Comparison of ENCODE assay signal across 25 cellular contexts in the genomic region with DNA sequence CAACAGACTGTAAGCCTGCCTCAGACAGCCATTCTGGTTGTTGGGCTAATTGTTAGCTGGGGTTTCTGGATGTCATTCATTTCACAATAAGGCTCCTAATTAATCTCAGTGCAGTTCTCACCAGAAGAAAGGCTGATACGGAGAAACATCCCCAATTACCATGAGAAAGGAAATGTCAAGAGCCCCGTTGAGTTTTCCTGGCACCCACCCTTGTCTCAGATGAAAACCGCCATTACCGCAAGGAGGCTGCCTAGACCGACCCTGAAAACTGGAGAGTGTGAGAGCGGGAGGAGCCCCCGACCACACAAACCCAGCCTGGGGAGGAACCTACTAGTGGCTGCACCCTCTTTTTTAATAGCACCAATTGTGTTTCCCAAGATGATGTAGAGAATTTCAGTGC.
DNase-seq lines count a peak whose midpoint lies in the region; ATAC-seq and TF ChIP-seq lines count a peak whose summit lies in the region.
"Had no signal": no experiment of that assay in that cellular context is flagged by ENCODE, and none has a peak within 500 bp of the region (broad histone marks: within the 10 kb centered on the region; RNA-seq: fewer than 3 reads in every experiment).

No MANE protein-coding gene starts in this region.

- H3K9me3 ChIP-seq in SK-N-SH (no peaks in the 10 kb centered on the region), neural cell (ENCODE audit: low read length) (no peaks in the 10 kb centered on the region), suprapubic skin (no peaks in the 10 kb centered on the region)
- H3K9me3 ChIP-seq: lower lobe of right lung, prostate gland, upper lobe of left lung had no signal

- H3K27ac ChIP-seq in SK-N-SH (ENCODE audit: low read depth in 2 of 2, low read length in 1 of 2) (peak overlapping the region; percentile 14 to 32; a peak in 2 of 4 replicates), cingulate gyrus (ENCODE audit: low read depth, low read length) (peak overlapping the region; percentile 55), neural cell (ENCODE audit: low read length) (peak overlapping the region; percentile 27), suprapubic skin (no peak overlapping the region)
- H3K27ac ChIP-seq: lower lobe of right lung, prostate gland, upper lobe of left lung had no signal

- WGBS in SK-N-SH (ENCODE audit: low lambda C conversion rate): 93% methylated on average over 7 of the region's 7 CpGs
- 80% methylated on average over 7 of the region's 7 CpGs for WGBS in suprapubic skin

- no peak for TF ChIP-seq POLR2A in suprapubic skin (IDR thresholded peaks at IDR 0.05)

- no peak overlapping the region for H3K4me3 ChIP-seq in SK-N-SH (ENCODE audit: low read depth in 2 of 2, low read length in 1 of 2)
- peak overlapping the region; percentile 41 for H3K4me3 ChIP-seq in neural cell (ENCODE audit: low read length)
- H3K4me3 ChIP-seq in suprapubic skin: no peak overlapping the region
- H3K4me3 ChIP-seq: lower lobe of right lung, prostate gland, upper lobe of left lung had no signal

- POLR2A ChIA-PET in SK-N-SH (lab: Yijun Ruan, JAX): no interaction called here

- H3K36me3 ChIP-seq in SK-N-SH (replicated peaks in 1 of 2; ENCODE audit: control insufficient read depth in 1 of 2, insufficient read depth in 2 of 2, low read length in 1 of 2): peaks cover 69 to 79% of the 10 kb centered on the region in 2 experiments
- H3K36me3 ChIP-seq in neural cell (ENCODE audit: insufficient read depth, low read length): peaks cover 44% of the 10 kb centered on the region
- H3K36me3 ChIP-seq in suprapubic skin: peaks cover 8% of the 10 kb centered on the region
- H3K36me3 ChIP-seq: lower lobe of right lung, prostate gland, upper lobe of left lung had no signal

- H3K4me2 ChIP-seq in SK-N-SH (no peak overlapping the region), neural cell (ENCODE audit: low read length) (peak overlapping the region; percentile 8)

- TF ChIP-seq CTCF in SK-N-SH (IDR thresholded peaks at IDR 0.05) (no peak), neural cell (IDR thresholded peaks at IDR 0.05; ENCODE audit: poor library complexity, severe bottlenecking) (no peak), suprapubic skin (IDR thresholded peaks at IDR 0.05) (no peak)

- ATAC-seq in SK-N-SH treated with all-trans-retinoic acid at 6 μM for 48 hours (no peak), GM18873 (IDR thresholded peaks at IDR 0.05; ENCODE audit: low FRiP score, unreplicated experiment) (no peak)
- ATAC-seq: lower lobe of right lung; stimulated activated naive CD8-positive, alpha-beta T cell treated with anti-CD3 and anti-CD28 coated beads, Interleukin-15, amount 100 ng/mL, for 72 hours had no signal

- no peak overlapping the region for H2AFZ ChIP-seq in SK-N-SH (ENCODE audit: low read depth)
- no peak overlapping the region for H2AFZ ChIP-seq in neural cell (ENCODE audit: low read depth, low read length)

- H4K20me1 ChIP-seq in SK-N-SH (ENCODE audit: insufficient read depth) (peaks cover 94% of the 10 kb centered on the region), neural cell (ENCODE audit: insufficient read depth) (peaks cover 98% of the 10 kb centered on the region)

- no peak for TF ChIP-seq RAD21 in SK-N-SH (IDR thresholded peaks at IDR 0.05; ENCODE audit: low read length)
- TF ChIP-seq RAD21 in neural cell (conservative IDR thresholded peaks at IDR 0.05): no peak

- peaks cover 100% of the 10 kb centered on the region for H3K79me2 ChIP-seq in SK-N-SH (ENCODE audit: insufficient read depth)
- H3K79me2 ChIP-seq in neural cell (replicated peaks; ENCODE audit: insufficient read depth, low read length): peaks cover 98% of the 10 kb centered on the region

- peaks cover 41% of the 10 kb centered on the region for H3F3A ChIP-seq in SK-N-SH (replicated peaks; ENCODE audit: insufficient read depth)
- peaks cover 4% of the 10 kb centered on the region for H3F3A ChIP-seq in neural cell (ENCODE audit: insufficient read depth, low read length, poor library complexity, severe bottlenecking)

- H3K27me3 ChIP-seq in SK-N-SH (ENCODE audit: insufficient read depth): no peaks in the 10 kb centered on the region
- H3K27me3 ChIP-seq in neural cell (ENCODE audit: insufficient read depth, low read depth, low read length): no peaks in the 10 kb centered on the region
- H3K27me3 ChIP-seq in suprapubic skin: no peaks in the 10 kb centered on the region
- H3K27me3 ChIP-seq: upper lobe of left lung had no signal

- H3K4me1 ChIP-seq in SK-N-SH (ENCODE audit: control insufficient read depth in 1 of 2, insufficient read depth in 2 of 2, low read depth in 1 of 2, low read length in 1 of 2) (peaks cover 24 to 45% of the 10 kb centered on the region in 2 experiments), suprapubic skin (peaks cover 46% of the 10 kb centered on the region)
- H3K4me1 ChIP-seq: lower lobe of right lung, prostate gland had no signal

- DNase-seq in SK-N-SH: no peak
- DNase-seq in SW 1271 (lab: John Stamatoyannopoulos, UW): no peak
- DNase-seq in suprapubic skin (ENCODE audit: low spot score in 2 of 2): no peak
- DNase-seq in activated gamma-delta T cell treated with Interleukin-2 at 50 U/mL for 16 hours: no peak
- DNase-seq: activated CD4-positive, alpha-beta memory T cell treated with anti-CD3 and anti-CD28 coated beads for 36 hours; activated CD4-positive, CD25-positive, alpha-beta regulatory T cell; CD8-positive, alpha-beta memory T cell; cortex of kidney; DMS53; GF-D8; Karpas-422; kidney glomerular epithelial cell; lower lobe of right lung; MV-4-11; NCI-H187; NCI-H82; nephron progenitor cell; OCI-M1; stimulated activated naive CD8-positive, alpha-beta T cell treated with anti-CD3 and anti-CD28 coated beads, Interleukin-15, amount 100 ng/mL, for 72 hours; upper lobe of left lung had no signal

- H3K9ac ChIP-seq in SK-N-SH (no peak overlapping the region), neural cell (ENCODE audit: low read length) (no peak overlapping the region)

- TF ChIP-seq EP300 in SK-N-SH (IDR thresholded peaks at IDR 0.05; ENCODE audit: borderline replicate concordance in 1 of 2, low read depth in 1 of 2, low read length in 1 of 2): no peak
- TF ChIP-seq EP300 in neural cell (conservative IDR thresholded peaks at IDR 0.05; ENCODE audit: poor library complexity, severe bottlenecking): no peak
- TF ChIP-seq EP300 in suprapubic skin (IDR thresholded peaks at IDR 0.05): no peak

- H3K9me2 ChIP-seq in SK-N-SH (no peaks in the 10 kb centered on the region), neural cell (ENCODE audit: insufficient read depth, low read length) (no peaks in the 10 kb centered on the region)

- CTCF ChIA-PET in SK-N-SH (lab: Yijun Ruan, JAX): interaction anchor here (0.5 to 1.8 kb wide), 2 partner anchors 62 to 125 kb away, joined by 3 to 7 read pairs; no protein-coding TSS in a partner anchor

TF ChIP-seq in SK-N-SH, 30 proteins besides CTCF, POLR2A, EP300 and RAD21 (continues in another document):
- no peak for TF ChIP-seq MXI1 (IDR thresholded peaks at IDR 0.05; ENCODE audit: low read depth, low read length)
- TF ChIP-seq, protein P1, sequence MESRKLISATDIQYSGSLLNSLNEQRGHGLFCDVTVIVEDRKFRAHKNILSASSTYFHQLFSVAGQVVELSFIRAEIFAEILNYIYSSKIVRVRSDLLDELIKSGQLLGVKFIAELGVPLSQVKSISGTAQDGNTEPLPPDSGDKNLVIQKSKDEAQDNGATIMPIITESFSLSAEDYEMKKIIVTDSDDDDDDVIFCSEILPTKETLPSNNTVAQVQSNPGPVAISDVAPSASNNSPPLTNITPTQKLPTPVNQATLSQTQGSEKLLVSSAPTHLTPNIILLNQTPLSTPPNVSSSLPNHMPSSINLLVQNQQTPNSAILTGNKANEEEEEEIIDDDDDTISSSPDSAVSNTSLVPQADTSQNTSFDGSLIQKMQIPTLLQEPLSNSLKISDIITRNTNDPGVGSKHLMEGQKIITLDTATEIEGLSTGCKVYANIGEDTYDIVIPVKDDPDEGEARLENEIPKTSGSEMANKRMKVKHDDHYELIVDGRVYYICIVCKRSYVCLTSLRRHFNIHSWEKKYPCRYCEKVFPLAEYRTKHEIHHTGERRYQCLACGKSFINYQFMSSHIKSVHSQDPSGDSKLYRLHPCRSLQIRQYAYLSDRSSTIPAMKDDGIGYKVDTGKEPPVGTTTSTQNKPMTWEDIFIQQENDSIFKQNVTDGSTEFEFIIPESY (IDR thresholded peaks at IDR 0.05; ENCODE audit: borderline replicate concordance, low read depth): no peak

TF ChIP-seq in SK-N-SH treated with all-trans-retinoic acid at 6 μM for 48 hours, 23 proteins besides CTCF, POLR2A, EP300 and RAD21 (continues in another document):
- TF ChIP-seq ZNF565 (CRISPR knock-in tag; conservative IDR thresholded peaks at IDR 0.05; ENCODE audit: low read depth) (no peak), CSDC2 (CRISPR knock-in tag; IDR thresholded peaks at IDR 0.05) (no peak)

TF ChIP-seq in neural cell, 6 proteins besides CTCF, POLR2A, EP300 and RAD21 (continues in another document):
- no peak for TF ChIP-seq MXI1 (conservative IDR thresholded peaks at IDR 0.05; ENCODE audit: poor library complexity, severe bottlenecking)
- no peak for TF ChIP-seq SMC3 (conservative IDR thresholded peaks at IDR 0.05; ENCODE audit: poor library complexity)
- TF ChIP-seq, protein P2, sequence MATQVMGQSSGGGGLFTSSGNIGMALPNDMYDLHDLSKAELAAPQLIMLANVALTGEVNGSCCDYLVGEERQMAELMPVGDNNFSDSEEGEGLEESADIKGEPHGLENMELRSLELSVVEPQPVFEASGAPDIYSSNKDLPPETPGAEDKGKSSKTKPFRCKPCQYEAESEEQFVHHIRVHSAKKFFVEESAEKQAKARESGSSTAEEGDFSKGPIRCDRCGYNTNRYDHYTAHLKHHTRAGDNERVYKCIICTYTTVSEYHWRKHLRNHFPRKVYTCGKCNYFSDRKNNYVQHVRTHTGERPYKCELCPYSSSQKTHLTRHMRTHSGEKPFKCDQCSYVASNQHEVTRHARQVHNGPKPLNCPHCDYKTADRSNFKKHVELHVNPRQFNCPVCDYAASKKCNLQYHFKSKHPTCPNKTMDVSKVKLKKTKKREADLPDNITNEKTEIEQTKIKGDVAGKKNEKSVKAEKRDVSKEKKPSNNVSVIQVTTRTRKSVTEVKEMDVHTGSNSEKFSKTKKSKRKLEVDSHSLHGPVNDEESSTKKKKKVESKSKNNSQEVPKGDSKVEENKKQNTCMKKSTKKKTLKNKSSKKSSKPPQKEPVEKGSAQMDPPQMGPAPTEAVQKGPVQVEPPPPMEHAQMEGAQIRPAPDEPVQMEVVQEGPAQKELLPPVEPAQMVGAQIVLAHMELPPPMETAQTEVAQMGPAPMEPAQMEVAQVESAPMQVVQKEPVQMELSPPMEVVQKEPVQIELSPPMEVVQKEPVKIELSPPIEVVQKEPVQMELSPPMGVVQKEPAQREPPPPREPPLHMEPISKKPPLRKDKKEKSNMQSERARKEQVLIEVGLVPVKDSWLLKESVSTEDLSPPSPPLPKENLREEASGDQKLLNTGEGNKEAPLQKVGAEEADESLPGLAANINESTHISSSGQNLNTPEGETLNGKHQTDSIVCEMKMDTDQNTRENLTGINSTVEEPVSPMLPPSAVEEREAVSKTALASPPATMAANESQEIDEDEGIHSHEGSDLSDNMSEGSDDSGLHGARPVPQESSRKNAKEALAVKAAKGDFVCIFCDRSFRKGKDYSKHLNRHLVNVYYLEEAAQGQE (IDR thresholded peaks at IDR 0.05; ENCODE audit: borderline replicate concordance): no peak
- TF ChIP-seq POLR2AphosphoS5 (IDR thresholded peaks at IDR 0.05): no peak
- TF ChIP-seq TAF1 (IDR thresholded peaks at IDR 0.05; ENCODE audit: low read depth): no peak
